In the genomic region with DNA sequence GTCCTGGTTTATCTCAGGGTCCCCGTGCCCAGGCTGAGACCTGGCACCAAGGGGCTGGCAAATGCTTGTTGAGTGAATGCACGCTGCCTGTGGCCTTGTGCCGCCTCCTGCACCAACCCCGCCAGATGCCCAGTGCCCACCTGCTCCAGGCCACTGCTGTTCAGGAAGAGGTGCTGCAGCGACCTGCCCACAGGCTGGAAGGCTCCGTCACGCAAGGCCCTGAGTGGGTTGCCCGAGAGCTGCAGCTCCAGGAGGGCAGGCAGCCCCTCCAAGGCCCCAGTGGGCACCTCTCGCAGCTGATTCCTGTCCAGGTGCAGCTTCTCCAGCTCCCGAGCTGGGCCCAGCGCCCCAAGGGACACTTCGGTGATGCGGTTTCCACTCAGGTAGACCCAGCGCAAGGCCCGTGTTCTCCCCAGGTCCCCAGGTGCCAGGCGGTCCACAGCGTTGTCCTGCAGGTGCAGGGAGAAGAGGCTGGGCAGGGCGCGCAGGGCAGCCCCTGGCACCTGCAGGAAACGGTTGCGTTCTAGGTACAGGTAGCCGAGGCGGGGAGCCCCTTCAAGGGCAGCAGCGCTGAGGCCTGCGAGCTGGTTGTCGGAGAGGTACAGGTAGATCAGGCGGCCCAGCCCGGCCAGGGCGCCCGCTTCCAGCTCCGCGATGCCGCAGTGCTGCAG, we compare ENCODE assay signal across 8 cellular contexts. TPM values are rescaled to one million over a fixed set of nuclear protein-coding genes. Genes with fewer than 3 reads are reported as not detected.
A peak's percentile ranks its signal among the peaks of the same experiment; 100 is the strongest.
DNase-seq lines count a peak whose midpoint lies in the region; ATAC-seq and TF ChIP-seq lines count a peak whose summit lies in the region.

No MANE protein-coding gene starts in this region.

- peaks cover 15% of the 10 kb centered on the region for H3K27me3 Mint-ChIP-seq in HFFc6 (ENCODE audit: insufficient read depth)
- H3K27me3 Mint-ChIP-seq in activated CD8-positive, alpha-beta T cell treated with anti-CD3 and anti-CD28 coated beads, Interleukin-2, amount 10 ng/mL, durations not matched to agents 7 days and 5 days (ENCODE audit: low read depth) = no peaks in the 10 kb centered on the region
- H3K27me3 Mint-ChIP-seq in stimulated activated naive CD8-positive, alpha-beta T cell treated with anti-CD3 and anti-CD28 coated beads, Interleukin-15, amount 100 ng/mL, for 72 hours = no peaks in the 10 kb centered on the region

- H3K9me3 ChIP-seq in iPS-18c (ENCODE audit: control insufficient read depth, insufficient read depth, low read length) = no peaks in the 10 kb centered on the region

- TF ChIP-seq CTCF in HFFc6 (IDR thresholded peaks at IDR 0.05) = no peak

- H3K36me3 Mint-ChIP-seq in HFFc6 (ENCODE audit: low read depth) = no peaks in the 10 kb centered on the region
- no peaks in the 10 kb centered on the region for H3K36me3 Mint-ChIP-seq in activated CD8-positive, alpha-beta T cell treated with anti-CD3 and anti-CD28 coated beads, Interleukin-2, amount 10 ng/mL, durations not matched to agents 7 days and 5 days (ENCODE audit: low read depth)

- H3K4me1 Mint-ChIP-seq in HFFc6 (ENCODE audit: low read depth) = no peaks in the 10 kb centered on the region
- H3K4me1 Mint-ChIP-seq in activated CD8-positive, alpha-beta T cell treated with anti-CD3 and anti-CD28 coated beads, Interleukin-2, amount 10 ng/mL, durations not matched to agents 7 days and 5 days (ENCODE audit: low read depth) = peaks cover 6% of the 10 kb centered on the region
- peaks cover 15% of the 10 kb centered on the region for H3K4me1 Mint-ChIP-seq in stimulated activated naive CD8-positive, alpha-beta T cell treated with anti-CD3 and anti-CD28 coated beads, Interleukin-15, amount 100 ng/mL, for 72 hours

- POLR2A ChIA-PET in activated CD8-positive, alpha-beta T cell treated with anti-CD3 and anti-CD28 coated beads, Interleukin-2, amount 10 ng/mL, durations not matched to agents 7 days and 5 days (lab: Charles Lee) = interaction anchor here (0.7 to 1.4 kb wide), 12 partner anchors 16 to 380 kb away, joined by 3 to 10 read pairs (median 4); a partner anchor contains a TSS

- ATAC-seq in activated CD8-positive, alpha-beta T cell treated with anti-CD3 and anti-CD28 coated beads, Interleukin-2, amount 10 ng/mL, durations not matched to agents 7 days and 5 days = no peak
- no peak for ATAC-seq in stimulated activated naive CD8-positive, alpha-beta T cell treated with anti-CD3 and anti-CD28 coated beads, Interleukin-15, amount 100 ng/mL, for 72 hours
- no peak for ATAC-seq in HG02973 (IDR thresholded peaks at IDR 0.05; ENCODE audit: unreplicated experiment)
- no peak for ATAC-seq in HG02588 (IDR thresholded peaks at IDR 0.05; ENCODE audit: unreplicated experiment)

- CTCF ChIA-PET in activated CD8-positive, alpha-beta T cell treated with anti-CD3 and anti-CD28 coated beads, Interleukin-2, amount 10 ng/mL, durations not matched to agents 7 days and 5 days (lab: Charles Lee) = interaction anchor here (0.6 to 4.3 kb wide), 54 partner anchors 10 to 384 kb away, joined by 3 to 114 read pairs (median 4); a partner anchor contains a TSS

- no peak overlapping the region for H3K27ac Mint-ChIP-seq in HFFc6
- peak overlapping the region; percentile 20 for H3K27ac Mint-ChIP-seq in activated CD8-positive, alpha-beta T cell treated with anti-CD3 and anti-CD28 coated beads, Interleukin-2, amount 10 ng/mL, durations not matched to agents 7 days and 5 days
- peak overlapping the region in 1 of 2 donors; percentile 95 for H3K27ac Mint-ChIP-seq in stimulated activated naive CD8-positive, alpha-beta T cell treated with anti-CD3 and anti-CD28 coated beads, Interleukin-15, amount 100 ng/mL, for 72 hours

- DNase-seq in HFFc6 = no peak
- DNase-seq in activated CD8-positive, alpha-beta T cell treated with anti-CD3 and anti-CD28 coated beads, Interleukin-2, amount 10 ng/mL, durations not matched to agents 7 days and 5 days = no peak
- peak in 1 of 2 donors; percentile 22 for DNase-seq in stimulated activated naive CD8-positive, alpha-beta T cell treated with anti-CD3 and anti-CD28 coated beads, Interleukin-15, amount 100 ng/mL, for 72 hours
- no peak for DNase-seq in kidney glomerular epithelial cell (lab: John Stamatoyannopoulos, UW)
- no peak for DNase-seq in GM03348 (ENCODE audit: low spot score)

- H3K4me3 Mint-ChIP-seq in HFFc6 = peak overlapping the region; percentile 32; the same call in 1 of the 2 replicates
- peak overlapping the region; percentile 66 for H3K4me3 Mint-ChIP-seq in activated CD8-positive, alpha-beta T cell treated with anti-CD3 and anti-CD28 coated beads, Interleukin-2, amount 10 ng/mL, durations not matched to agents 7 days and 5 days
- H3K4me3 Mint-ChIP-seq in stimulated activated naive CD8-positive, alpha-beta T cell treated with anti-CD3 and anti-CD28 coated beads, Interleukin-15, amount 100 ng/mL, for 72 hours = peak overlapping the region; percentile 72 to 85

- H3K9me3 Mint-ChIP-seq in HFFc6 = no peaks in the 10 kb centered on the region
- H3K9me3 Mint-ChIP-seq in activated CD8-positive, alpha-beta T cell treated with anti-CD3 and anti-CD28 coated beads, Interleukin-2, amount 10 ng/mL, durations not matched to agents 7 days and 5 days (ENCODE audit: insufficient read depth) = no peaks in the 10 kb centered on the region
- no peaks in the 10 kb centered on the region for H3K9me3 Mint-ChIP-seq in stimulated activated naive CD8-positive, alpha-beta T cell treated with anti-CD3 and anti-CD28 coated beads, Interleukin-15, amount 100 ng/mL, for 72 hours

- H3K4me3 ChIP-seq in iPS-18c (ENCODE audit: insufficient read depth, low read depth, low read length) = peak overlapping the region; percentile 36; the same call in 1 of the 2 replicates

RNA-seq across cellular contexts. Expression of a gene that starts 3.6 kb away (rescaled TPM):
- total RNA-seq in HFFc6 (2021; fragmentation: NEBNext Ultra II Directional; extraction: Animal tissue kit (Norgen Biotek cat#: 25700)) = under 1 TPM; 0.13 to 0.51 (median 0.45) TPM
- 1 to 10 TPM in 1 of 2 experiments, under 1 TPM in 1; 0.37 to 1.0 TPM for total RNA-seq in activated CD8-positive, alpha-beta T cell treated with anti-CD3 and anti-CD28 coated beads, Interleukin-2, amount 10 ng/mL, durations not matched to agents 7 days and 5 days

RNA-seq across cellular contexts. Expression of a gene that starts 32.1 kb away (rescaled TPM):
- total RNA-seq in HFFc6 (2021; fragmentation: NEBNext Ultra II Directional; extraction: Animal tissue kit (Norgen Biotek cat#: 25700)) = 10 to 100 TPM; 21.1 to 27.4 (median 25.2) TPM
- 10 to 100 TPM; 40.1 to 42.2 TPM for total RNA-seq in activated CD8-positive, alpha-beta T cell treated with anti-CD3 and anti-CD28 coated beads, Interleukin-2, amount 10 ng/mL, durations not matched to agents 7 days and 5 days

RNA-seq across cellular contexts. Expression of a gene that starts 48.8 kb away (rescaled TPM):
- 100 to 1,000 TPM; 215 to 249 (median 227) TPM for total RNA-seq in HFFc6 (2021; fragmentation: NEBNext Ultra II Directional; extraction: Animal tissue kit (Norgen Biotek cat#: 25700))
- total RNA-seq in activated CD8-positive, alpha-beta T cell treated with anti-CD3 and anti-CD28 coated beads, Interleukin-2, amount 10 ng/mL, durations not matched to agents 7 days and 5 days = 100 to 1,000 TPM; 123 to 125 TPM
